In the genomic region with DNA sequence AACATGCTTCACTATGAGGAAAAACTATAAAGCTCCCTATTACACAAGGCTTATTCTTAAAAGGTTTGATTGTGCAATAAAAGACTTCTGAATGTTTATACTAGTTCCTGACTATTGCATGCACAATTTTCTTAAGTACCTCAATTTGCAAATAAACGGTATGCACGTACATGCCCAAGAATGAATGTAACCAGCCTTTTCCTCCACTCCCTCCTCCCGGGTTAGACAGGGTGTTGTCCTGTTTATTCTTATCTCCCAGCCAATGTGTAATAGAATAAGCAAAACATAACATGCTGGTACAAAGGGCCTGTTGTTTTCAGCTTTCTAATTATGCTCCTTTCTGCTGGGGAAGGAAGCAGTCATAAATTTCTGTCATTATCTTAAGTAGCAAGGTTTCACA, we compare ENCODE assay signal across 9 cellular contexts.
DNase-seq lines count a peak whose midpoint lies in the region; ATAC-seq and TF ChIP-seq lines count a peak whose summit lies in the region.
"Had no signal": no experiment of that assay in that cellular context is flagged by ENCODE, and none has a peak within 500 bp of the region (broad histone marks: within the 10 kb centered on the region; RNA-seq: fewer than 3 reads in every experiment).

No MANE protein-coding gene starts in this region.

- TF ChIP-seq CTCF in HFFc6 (IDR thresholded peaks at IDR 0.05) = no peak

- DNase-seq in HFFc6 = peak; percentile 92
- peak; percentile 77 for DNase-seq in RPMI7951 (ENCODE audit: low read depth)
- DNase-seq in glomerular endothelial cell (ENCODE audit: extremely low read depth, low read depth, low spot score) = peak; percentile 65
- DNase-seq in RPMI8226 = no peak
- DNase-seq: GOT3 had no signal

- H3K4me1 Mint-ChIP-seq in HFFc6 (ENCODE audit: low read depth) = peaks cover 83% of the 10 kb centered on the region
- peaks cover 13% of the 10 kb centered on the region for H3K4me1 Mint-ChIP-seq in stimulated activated memory B cell treated with anti-CD40 and anti-IgM and Interleukin-4, amounts not matched to agents 10 μg/mL and 1 μg/mL and 100 μg/mL, for 72 hours

- H3K9me3 Mint-ChIP-seq in HFFc6 = no peaks in the 10 kb centered on the region
- no peaks in the 10 kb centered on the region for H3K9me3 Mint-ChIP-seq in stimulated activated memory B cell treated with anti-CD40 and anti-IgM and Interleukin-4, amounts not matched to agents 10 μg/mL and 1 μg/mL and 100 μg/mL, for 72 hours

- peak overlapping the region; percentile 80 for H3K27ac Mint-ChIP-seq in HFFc6
- H3K27ac Mint-ChIP-seq in stimulated activated memory B cell treated with anti-CD40 and anti-IgM and Interleukin-4, amounts not matched to agents 10 μg/mL and 1 μg/mL and 100 μg/mL, for 72 hours = peak overlapping the region; percentile 56

- no peak for ATAC-seq in stimulated activated memory B cell treated with anti-CD40 and anti-IgM and Interleukin-4, amounts not matched to agents 10 μg/mL and 1 μg/mL and 100 μg/mL, for 72 hours
- ATAC-seq in HG02938 (IDR thresholded peaks at IDR 0.05; ENCODE audit: unreplicated experiment) (no peak), GM18505 (IDR thresholded peaks at IDR 0.05; ENCODE audit: unreplicated experiment) (no peak), GM19351 (IDR thresholded peaks at IDR 0.05; ENCODE audit: unreplicated experiment) (no peak)

- H3K4me3 Mint-ChIP-seq in HFFc6 = peak overlapping the region; percentile 38; the same call in 1 of the 2 replicates
- H3K4me3 Mint-ChIP-seq in stimulated activated memory B cell treated with anti-CD40 and anti-IgM and Interleukin-4, amounts not matched to agents 10 μg/mL and 1 μg/mL and 100 μg/mL, for 72 hours = no peak overlapping the region

- H3K36me3 Mint-ChIP-seq in HFFc6 (ENCODE audit: low read depth) = peaks cover 35% of the 10 kb centered on the region
- peaks cover 61% of the 10 kb centered on the region for H3K36me3 Mint-ChIP-seq in stimulated activated memory B cell treated with anti-CD40 and anti-IgM and Interleukin-4, amounts not matched to agents 10 μg/mL and 1 μg/mL and 100 μg/mL, for 72 hours

- no peaks in the 10 kb centered on the region; the same call in 1 of the 2 replicates for H3K27me3 Mint-ChIP-seq in HFFc6 (ENCODE audit: insufficient read depth)
- H3K27me3 Mint-ChIP-seq in stimulated activated memory B cell treated with anti-CD40 and anti-IgM and Interleukin-4, amounts not matched to agents 10 μg/mL and 1 μg/mL and 100 μg/mL, for 72 hours = no peaks in the 10 kb centered on the region

- no peak for TF ChIP-seq POLR2A in GM18505 (IDR thresholded peaks at IDR 0.05; ENCODE audit: borderline replicate concordance, extremely low read depth, insufficient read depth, insufficient read length)
